ENCODE assay signal across 14 cellular contexts in the genomic region with DNA sequence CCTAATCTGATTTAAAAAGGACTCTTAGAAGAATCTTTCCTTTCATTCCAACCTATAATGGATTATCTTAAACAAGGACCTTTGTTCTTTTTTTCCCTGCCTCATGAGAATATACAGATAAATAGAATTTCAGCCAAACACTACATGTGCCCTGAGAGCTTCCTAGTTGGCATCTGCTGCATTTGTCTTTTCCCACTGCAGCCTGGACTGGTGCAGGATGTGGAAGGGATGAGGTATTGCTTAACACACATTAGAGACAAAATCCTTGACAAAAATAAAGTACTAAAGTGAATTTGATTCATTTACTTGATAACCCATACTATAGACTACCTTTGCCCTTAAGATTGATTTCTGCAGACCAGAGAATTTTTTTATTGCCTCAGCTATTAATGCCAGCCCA. TPM values are rescaled to one million over a fixed set of nuclear protein-coding genes. Genes with fewer than 3 reads are reported as not detected.
"Had no signal": no experiment of that assay in that cellular context is flagged by ENCODE, and none has a peak within 500 bp of the region (broad histone marks: within the 10 kb centered on the region; RNA-seq: fewer than 3 reads in every experiment).

No MANE protein-coding gene starts in this region.

- H3K9me3 Mint-ChIP-seq: activated CD4-positive, alpha-beta memory T cell treated with anti-CD3 and anti-CD28 coated beads for 36 hours; activated naive CD8-positive, alpha-beta T cell treated with anti-CD3 and anti-CD28 coated beads, Interleukin-2, amount 10 ng/mL, durations not matched to agents 7 days and 5 days; activated T-cell treated with anti-CD3 and anti-CD28 coated beads, Interleukin-2, amount 50 U/mL, for 4 hours; T-helper 2 cell treated with Interferon-gamma antibody and Interleukin-4, amounts not matched to agents 5 μg/mL and 100 μg/mL, for 36 hours had no signal

- ATAC-seq: activated CD4-positive, CD25-positive, alpha-beta regulatory T cell treated with anti-CD3 and anti-CD28 coated beads, Interleukin-2, amount 50 U/mL, for 24 hours; activated T-cell treated with anti-CD3 and anti-CD28 coated beads, Interleukin-2, amount 50 U/mL, for 4 hours; left lung had no signal

- H3K4me1 ChIP-seq: breast epithelium, esophagus squamous epithelium had no signal

- DNase-seq: activated CD4-positive, alpha-beta memory T cell treated with anti-CD3 and anti-CD28 coated beads for 36 hours; activated gamma-delta T cell; activated naive CD8-positive, alpha-beta T cell treated with anti-CD3 and anti-CD28 coated beads, Interleukin-2, amount 10 ng/mL, durations not matched to agents 7 days and 5 days; activated T-cell treated with anti-CD3 and anti-CD28 coated beads, Interleukin-2, amount 50 U/mL, for 4 hours; aorta; esophagus squamous epithelium; left lung; ovary had no signal

- H3K4me3 ChIP-seq: breast epithelium, esophagus squamous epithelium, left lung, ovary, skin epidermis, thyroid gland had no signal

- H3K27ac Mint-ChIP-seq: activated CD4-positive, alpha-beta memory T cell treated with anti-CD3 and anti-CD28 coated beads for 36 hours; activated naive CD8-positive, alpha-beta T cell treated with anti-CD3 and anti-CD28 coated beads, Interleukin-2, amount 10 ng/mL, durations not matched to agents 7 days and 5 days; T-helper 2 cell treated with Interferon-gamma antibody and Interleukin-4, amounts not matched to agents 5 μg/mL and 100 μg/mL, for 36 hours had no signal

- H3K36me3 ChIP-seq: breast epithelium, ovary, thyroid gland had no signal

- H3K27me3 ChIP-seq: breast epithelium, esophagus squamous epithelium, left lung, ovary, thyroid gland had no signal

- H3K4me3 Mint-ChIP-seq: activated CD4-positive, alpha-beta memory T cell treated with anti-CD3 and anti-CD28 coated beads for 36 hours; activated naive CD8-positive, alpha-beta T cell treated with anti-CD3 and anti-CD28 coated beads, Interleukin-2, amount 10 ng/mL, durations not matched to agents 7 days and 5 days; activated T-cell treated with anti-CD3 and anti-CD28 coated beads, Interleukin-2, amount 50 U/mL, for 4 hours; neural crest cell; T-helper 2 cell treated with Interferon-gamma antibody and Interleukin-4, amounts not matched to agents 5 μg/mL and 100 μg/mL, for 36 hours had no signal

- H3K9me3 ChIP-seq: esophagus squamous epithelium, left lung, ovary, thyroid gland had no signal

- H3K27ac ChIP-seq: esophagus squamous epithelium, ovary, thyroid gland had no signal

- H3K36me3 Mint-ChIP-seq: activated CD4-positive, alpha-beta memory T cell treated with anti-CD3 and anti-CD28 coated beads for 36 hours had no signal

RNA-seq across cellular contexts. Expression of gene PALMD, which starts 59.5 kb away (rescaled TPM):
- total RNA-seq: activated CD4-positive, alpha-beta memory T cell treated with anti-CD3 and anti-CD28 coated beads for 36 hours; activated naive CD8-positive, alpha-beta T cell treated with anti-CD3 and anti-CD28 coated beads, Interleukin-2, amount 10 ng/mL, durations not matched to agents 7 days and 5 days; activated T-cell treated with anti-CD3 and anti-CD28 coated beads, Interleukin-2, amount 50 U/mL, for 4 hours had no signal
